In the genomic region with DNA sequence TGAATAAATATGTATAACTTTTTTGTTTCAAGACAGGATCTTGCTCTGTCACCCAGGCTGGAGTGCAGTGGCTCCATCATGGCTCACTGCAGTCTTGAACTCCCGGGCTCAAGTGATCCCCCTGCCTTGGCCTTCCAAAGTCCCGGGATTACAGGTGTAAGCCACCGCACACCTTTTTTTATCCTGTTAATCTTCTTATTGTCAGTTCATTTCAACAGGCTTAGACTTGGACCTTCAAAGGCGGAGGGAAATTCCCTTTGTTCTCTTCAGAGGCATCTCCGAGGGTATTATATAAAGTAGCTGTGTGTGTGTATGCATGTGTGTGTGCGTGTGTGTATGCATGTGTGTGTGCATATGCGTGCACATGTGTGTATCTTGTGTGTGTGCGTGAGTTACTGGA, we compare ENCODE assay signal across 20 cellular contexts. TPM values are rescaled to one million over a fixed set of nuclear protein-coding genes. Genes with fewer than 3 reads are reported as not detected.
DNase-seq lines count a peak whose midpoint lies in the region; ATAC-seq and TF ChIP-seq lines count a peak whose summit lies in the region.
"Had no signal": no experiment of that assay in that cellular context is flagged by ENCODE, and none has a peak within 500 bp of the region (broad histone marks: within the 10 kb centered on the region; RNA-seq: fewer than 3 reads in every experiment).

No MANE protein-coding gene starts in this region.

- POLR2A ChIA-PET in activated naive CD8-positive, alpha-beta T cell treated with anti-CD3 and anti-CD28 coated beads, Interleukin-2, amount 10 ng/mL, durations not matched to agents 7 days and 5 days (lab: Charles Lee): no interaction called here

- H3K4me3 Mint-ChIP-seq in activated naive CD8-positive, alpha-beta T cell treated with anti-CD3 and anti-CD28 coated beads, Interleukin-2, amount 10 ng/mL, durations not matched to agents 7 days and 5 days: peak overlapping the region; percentile 1
- H3K4me3 Mint-ChIP-seq in activated naive CD8-positive, alpha-beta T cell treated with anti-CD3 and anti-CD28 coated beads, Interleukin-2, amount 50 U/mL, for 24 hours: no peak overlapping the region
- H3K4me3 Mint-ChIP-seq in HFFc6 (no peak overlapping the region), brain (no peak overlapping the region)
- H3K4me3 Mint-ChIP-seq: activated CD8-positive, alpha-beta memory T cell treated with anti-CD3 and anti-CD28 coated beads, Interleukin-2, amount 10 ng/mL, durations not matched to agents 7 days and 5 days; activated naive CD8-positive, alpha-beta T cell treated with anti-CD3 and anti-CD28 coated beads for 36 hours had no signal

- H3K27me3 Mint-ChIP-seq in activated naive CD8-positive, alpha-beta T cell treated with anti-CD3 and anti-CD28 coated beads, Interleukin-2, amount 10 ng/mL, durations not matched to agents 7 days and 5 days: no peaks in the 10 kb centered on the region
- H3K27me3 Mint-ChIP-seq in activated naive CD8-positive, alpha-beta T cell treated with anti-CD3 and anti-CD28 coated beads, Interleukin-2, amount 50 U/mL, for 24 hours: no peaks in the 10 kb centered on the region
- H3K27me3 Mint-ChIP-seq in HFFc6 (ENCODE audit: insufficient read depth) (peaks cover 13% of the 10 kb centered on the region), brain (no peaks in the 10 kb centered on the region)
- H3K27me3 Mint-ChIP-seq: activated CD8-positive, alpha-beta memory T cell treated with anti-CD3 and anti-CD28 coated beads, Interleukin-2, amount 10 ng/mL, durations not matched to agents 7 days and 5 days; activated naive CD8-positive, alpha-beta T cell treated with anti-CD3 and anti-CD28 coated beads for 36 hours; T-cell had no signal

- peaks cover 25% of the 10 kb centered on the region for H3K36me3 Mint-ChIP-seq in activated naive CD8-positive, alpha-beta T cell treated with anti-CD3 and anti-CD28 coated beads, Interleukin-2, amount 10 ng/mL, durations not matched to agents 7 days and 5 days
- H3K36me3 Mint-ChIP-seq in activated naive CD8-positive, alpha-beta T cell treated with anti-CD3 and anti-CD28 coated beads, Interleukin-2, amount 50 U/mL, for 24 hours (ENCODE audit: low read depth): peaks cover 43% of the 10 kb centered on the region
- peaks cover 32% of the 10 kb centered on the region for H3K36me3 Mint-ChIP-seq in HFFc6 (ENCODE audit: low read depth)
- peaks cover 76% of the 10 kb centered on the region for H3K36me3 Mint-ChIP-seq in brain

- no peak for ATAC-seq in activated naive CD8-positive, alpha-beta T cell treated with anti-CD3 and anti-CD28 coated beads, Interleukin-2, amount 10 ng/mL, durations not matched to agents 7 days and 5 days (ENCODE audit: low read depth)
- ATAC-seq in activated naive CD8-positive, alpha-beta T cell treated with anti-CD3 and anti-CD28 coated beads, Interleukin-2, amount 50 U/mL, for 24 hours: no peak
- ATAC-seq: activated CD8-positive, alpha-beta memory T cell treated with anti-CD3 and anti-CD28 coated beads, Interleukin-2, amount 10 ng/mL, durations not matched to agents 7 days and 5 days; left lung; stimulated activated naive CD8-positive, alpha-beta T cell treated with anti-CD3 and anti-CD28 coated beads, Interleukin-15, Interleukin-2, amounts not matched to agents 100 U/mL and 50 U/mL, for 24 hours had no signal

- DNase-seq in activated naive CD8-positive, alpha-beta T cell treated with anti-CD3 and anti-CD28 coated beads, Interleukin-2, amount 10 ng/mL, durations not matched to agents 7 days and 5 days: no peak
- no peak for DNase-seq in activated naive CD8-positive, alpha-beta T cell treated with anti-CD3 and anti-CD28 coated beads, Interleukin-2, amount 50 U/mL, for 24 hours
- DNase-seq in HFFc6: no peak
- no peak for DNase-seq in SKM-1 treated with dmso at 0.1 percent for 144 hours (lab: John Stamatoyannopoulos, UW; ENCODE audit: unreplicated experiment)
- DNase-seq in iPS-NIHi11 (ENCODE audit: low spot score): no peak
- no peak for DNase-seq in DMS53 treated with DMSO at 0.1 percent for 48 hours (lab: John Stamatoyannopoulos, UW; ENCODE audit: unreplicated experiment)
- DNase-seq: activated CD4-positive, alpha-beta T cell treated with anti-CD3 and anti-CD28 coated beads for 4 hours; activated CD8-positive, alpha-beta memory T cell treated with anti-CD3 and anti-CD28 coated beads, Interleukin-2, amount 10 ng/mL, durations not matched to agents 7 days and 5 days; activated naive CD8-positive, alpha-beta T cell treated with anti-CD3 and anti-CD28 coated beads for 36 hours; DMS 273 treated with DMSO at 0.1 percent for 48 hours; mesenchymal stem cell; NCI-H1417 treated with DMSO at 0.1 percent for 48 hours; NCI-H2081 treated with DMSO at 0.1 percent for 48 hours; NCI-H345; NCI-H748 treated with DMSO at 0.1 percent for 48 hours; nucleus accumbens; stimulated activated naive CD8-positive, alpha-beta T cell treated with anti-CD3 and anti-CD28 coated beads, Interleukin-15, Interleukin-2, amounts not matched to agents 100 U/mL and 50 U/mL, for 24 hours; T-cell had no signal

- peaks cover 25% of the 10 kb centered on the region for H3K4me1 Mint-ChIP-seq in activated naive CD8-positive, alpha-beta T cell treated with anti-CD3 and anti-CD28 coated beads, Interleukin-2, amount 10 ng/mL, durations not matched to agents 7 days and 5 days
- H3K4me1 Mint-ChIP-seq in activated naive CD8-positive, alpha-beta T cell treated with anti-CD3 and anti-CD28 coated beads, Interleukin-2, amount 50 U/mL, for 24 hours: peaks cover 10% of the 10 kb centered on the region
- H3K4me1 Mint-ChIP-seq in HFFc6 (ENCODE audit: low read depth) (peaks cover 28% of the 10 kb centered on the region), brain (peaks cover 36% of the 10 kb centered on the region)

- TF ChIP-seq CTCF in HFFc6 (IDR thresholded peaks at IDR 0.05) (no peak), brain (conservative IDR thresholded peaks at IDR 0.05) (no peak)

- H3K27ac Mint-ChIP-seq in activated naive CD8-positive, alpha-beta T cell treated with anti-CD3 and anti-CD28 coated beads, Interleukin-2, amount 10 ng/mL, durations not matched to agents 7 days and 5 days: peak overlapping the region; percentile 34
- H3K27ac Mint-ChIP-seq in activated naive CD8-positive, alpha-beta T cell treated with anti-CD3 and anti-CD28 coated beads, Interleukin-2, amount 50 U/mL, for 24 hours: no peak overlapping the region
- H3K27ac Mint-ChIP-seq in HFFc6 (peak overlapping the region; percentile 6; the same call in 1 of the 2 replicates), brain (peak overlapping the region in 4 of 5 experiments; percentile 22 to 87 (median 60))
- H3K27ac Mint-ChIP-seq: activated naive CD8-positive, alpha-beta T cell treated with anti-CD3 and anti-CD28 coated beads for 36 hours had no signal

- no peaks in the 10 kb centered on the region for H3K9me3 Mint-ChIP-seq in activated naive CD8-positive, alpha-beta T cell treated with anti-CD3 and anti-CD28 coated beads, Interleukin-2, amount 10 ng/mL, durations not matched to agents 7 days and 5 days
- H3K9me3 Mint-ChIP-seq in activated naive CD8-positive, alpha-beta T cell treated with anti-CD3 and anti-CD28 coated beads, Interleukin-2, amount 50 U/mL, for 24 hours: no peaks in the 10 kb centered on the region
- H3K9me3 Mint-ChIP-seq in HFFc6 (no peaks in the 10 kb centered on the region), brain (peaks cover 0 to 6% (median 0%) of the 10 kb centered on the region in 5 experiments)
- H3K9me3 Mint-ChIP-seq: activated naive CD8-positive, alpha-beta T cell treated with anti-CD3 and anti-CD28 coated beads for 36 hours; T-cell had no signal

RNA-seq across cellular contexts. Expression of a gene that starts 35.0 kb away (rescaled TPM):
- 100 to 1,000 TPM; 150 to 155 TPM for total RNA-seq in activated naive CD8-positive, alpha-beta T cell treated with anti-CD3 and anti-CD28 coated beads, Interleukin-2, amount 10 ng/mL, durations not matched to agents 7 days and 5 days
- 10 to 100 TPM; 57.6 to 71.5 (median 61.8) TPM for total RNA-seq in HFFc6 (2021; fragmentation: NEBNext Ultra II Directional; extraction: Animal tissue kit (Norgen Biotek cat#: 25700))
- 59.2 TPM for polyA plus RNA-seq in brain (ENCODE audit: insufficient read depth, low read depth, low replicate concordance)

RNA-seq across cellular contexts. Expression of a gene that starts 35.1 kb away (rescaled TPM):
- 10 to 100 TPM; 23.3 to 26.2 TPM for total RNA-seq in activated naive CD8-positive, alpha-beta T cell treated with anti-CD3 and anti-CD28 coated beads, Interleukin-2, amount 10 ng/mL, durations not matched to agents 7 days and 5 days
- total RNA-seq in HFFc6 (2021; fragmentation: NEBNext Ultra II Directional; extraction: Animal tissue kit (Norgen Biotek cat#: 25700)): 10 to 100 TPM; 30.2 to 41.7 (median 32.5) TPM
- 39.3 TPM for polyA plus RNA-seq in brain (ENCODE audit: insufficient read depth, low read depth, low replicate concordance)

RNA-seq across cellular contexts. Expression of a gene that starts 57.3 kb away (rescaled TPM):
- total RNA-seq in activated naive CD8-positive, alpha-beta T cell treated with anti-CD3 and anti-CD28 coated beads, Interleukin-2, amount 10 ng/mL, durations not matched to agents 7 days and 5 days: 1 to 10 TPM in 1 of 2 experiments, under 1 TPM in 1; 0.67 to 1.1 TPM
- total RNA-seq in HFFc6 (2021; fragmentation: NEBNext Ultra II Directional; extraction: Animal tissue kit (Norgen Biotek cat#: 25700)): 10 to 100 TPM; 68.1 to 89.1 (median 77.9) TPM
- polyA plus RNA-seq in brain (ENCODE audit: insufficient read depth, low read depth, low replicate concordance): 35.0 TPM
- total RNA-seq: activated naive CD8-positive, alpha-beta T cell treated with anti-CD3 and anti-CD28 coated beads for 36 hours had no signal

Comparison
In these comparisons a context has a peak if more than half of its experiments do, and no peak if none do; other contexts are left out.
1. RNA of a gene that starts 57.3 kb away (total RNA-seq): 68.1 to 89.1 TPM in HFFc6; 0.67 to 1.1 TPM in activated naive CD8-positive, alpha-beta T cell treated with anti-CD3 and anti-CD28 coated beads, Interleukin-2, amount 10 ng/mL, durations not matched to agents 7 days and 5 days; every median in the first group is over 10 times any median in the second.